19 cellular contexts compared by ENCODE assay signal in the genomic region with DNA sequence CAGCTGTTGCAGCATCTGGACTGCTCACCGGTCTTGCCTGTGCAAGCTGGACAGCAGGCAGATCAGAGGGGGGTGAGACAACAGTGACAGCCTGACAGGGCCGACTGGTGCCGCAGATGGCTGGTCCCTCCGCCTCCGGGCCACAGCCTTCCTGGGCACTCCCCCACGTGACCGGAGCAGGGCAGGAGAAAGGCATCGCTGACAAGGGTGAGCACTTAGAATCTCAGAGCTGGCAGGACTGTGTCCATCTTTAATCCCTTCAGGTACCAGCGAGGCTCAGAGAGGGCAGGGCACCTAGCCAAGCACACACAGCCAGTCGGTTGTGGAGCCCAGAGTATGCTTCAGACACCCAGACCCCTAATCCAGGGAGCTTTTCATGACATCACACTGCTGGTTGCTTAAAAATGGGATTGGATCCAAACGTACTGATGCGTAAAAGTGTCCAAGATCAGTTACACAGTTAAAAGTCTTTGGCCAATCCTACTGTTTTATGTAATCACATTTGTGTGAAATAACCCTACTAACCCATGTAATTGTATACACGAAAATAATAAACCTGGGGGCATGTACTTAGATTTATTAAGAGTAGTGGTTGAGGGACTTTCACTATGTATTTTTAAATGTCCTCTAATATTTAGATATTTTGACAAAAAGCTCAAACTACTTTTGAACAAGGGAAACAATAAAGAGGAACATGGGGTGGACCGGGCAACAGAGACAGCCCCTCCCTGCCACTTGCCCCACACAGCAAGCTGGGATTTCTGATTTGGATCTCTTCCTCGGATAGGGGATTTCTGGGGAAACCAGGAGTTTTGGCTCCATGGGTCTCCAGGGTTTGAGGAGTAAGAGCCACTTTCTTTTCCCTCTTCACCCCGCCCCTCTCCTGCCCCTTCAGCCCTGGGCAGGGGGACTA. TPM values are rescaled to one million over a fixed set of nuclear protein-coding genes. Genes with fewer than 3 reads are reported as not detected.
A peak's percentile ranks its signal among the peaks of the same experiment; 100 is the strongest.
DNase-seq lines count a peak whose midpoint lies in the region; ATAC-seq and TF ChIP-seq lines count a peak whose summit lies in the region.
"Had no signal": no experiment of that assay in that cellular context is flagged by ENCODE, and none has a peak within 500 bp of the region (broad histone marks: within the 10 kb centered on the region; RNA-seq: fewer than 3 reads in every experiment).

No MANE protein-coding gene starts in this region.

- TF ChIP-seq CTCF in hepatocyte (IDR thresholded peaks at IDR 0.05; ENCODE audit: poor library complexity) (no peak), tibial artery (IDR thresholded peaks at IDR 0.05) (no peak)

- H3K9me2 ChIP-seq in hepatocyte (replicated peaks; ENCODE audit: insufficient read depth) = no peaks in the 10 kb centered on the region

- no peaks in the 10 kb centered on the region for H4K20me1 ChIP-seq in hepatocyte (ENCODE audit: insufficient read depth, poor library complexity, severe bottlenecking)

- H3K79me2 ChIP-seq in hepatocyte = no peaks in the 10 kb centered on the region

- ATAC-seq in GM18861 (IDR thresholded peaks at IDR 0.05; ENCODE audit: unreplicated experiment) = no peak

- H3K9me3 ChIP-seq in hepatocyte (ENCODE audit: low read depth) = no peaks in the 10 kb centered on the region
- no peaks in the 10 kb centered on the region for H3K9me3 ChIP-seq in tibial artery
- H3K9me3 ChIP-seq: upper lobe of right lung had no signal

- H3K27me3 ChIP-seq in hepatocyte = peaks cover 69% of the 10 kb centered on the region
- peaks cover 0 to 60% of the 10 kb centered on the region in 2 donors for H3K27me3 ChIP-seq in tibial artery

- H3K4me2 ChIP-seq in hepatocyte = peak overlapping the region; percentile 62

- H3K4me1 ChIP-seq in hepatocyte (ENCODE audit: insufficient read depth) (no peaks in the 10 kb centered on the region), tibial artery (peaks cover 0 to 13% (median 9%) of the 10 kb centered on the region in 4 donors)

- H3K4me3 ChIP-seq in hepatocyte (no peak overlapping the region), tibial artery (no peak overlapping the region)
- H3K4me3 ChIP-seq: skin epidermis, upper lobe of right lung had no signal

- no peak overlapping the region for H2AFZ ChIP-seq in hepatocyte

- H3K27ac ChIP-seq in hepatocyte = no peak overlapping the region
- H3K27ac ChIP-seq in tibial artery = no peak overlapping the region
- H3K27ac ChIP-seq: skin epidermis, upper lobe of right lung, VCaP had no signal

- DNase-seq in NCI-H2227 (lab: John Stamatoyannopoulos, UW; ENCODE audit: unreplicated experiment) (peak; percentile 21), NCI-H2227 treated with DMSO at 0.1 percent for 48 hours (lab: John Stamatoyannopoulos, UW) (no peak), amygdala (lab: John Stamatoyannopoulos, UW) (peak in 34 of 56 donors; percentile 22 to 81 (median 57)), hepatocyte (ENCODE audit: low spot score) (no peak), putamen (ENCODE audit: low spot score) (peak; percentile 75), tibial artery (no peak), NCI-H2029 (lab: John Stamatoyannopoulos, UW) (no peak)
- DNase-seq: activated CD4-positive, alpha-beta memory T cell treated with anti-CD3 and anti-CD28 coated beads, Interleukin-2, amount 10 ng/mL, durations not matched to agents 7 days and 5 days; GF-D8; Karpas-422; upper lobe of right lung had no signal

- H3K36me3 ChIP-seq in hepatocyte (replicated peaks; ENCODE audit: insufficient read depth, low read depth) = no peaks in the 10 kb centered on the region
- no peaks in the 10 kb centered on the region for H3K36me3 ChIP-seq in tibial artery
- H3K36me3 ChIP-seq: upper lobe of right lung had no signal

- 79% methylated on average over 15 of the region's 16 CpGs for WGBS in hepatocyte (ENCODE audit: low lambda C conversion rate, missing lambda C conversion rate)

- intact Hi-C loops in tibial artery (cut with DNase I; ENCODE audit: low total_unique reads) = no loop called here

RNA-seq across cellular contexts. Expression of a gene that starts 0.8 kb away (rescaled TPM):
- 0.36 and 9.7 TPM in 2 replicates for total RNA-seq in hepatocyte
- 0.49 TPM in 1 of 2 replicates, not detected in the other for polyA plus RNA-seq in hepatocyte
- total RNA-seq: A673; activated CD4-positive, alpha-beta memory T cell treated with anti-CD3 and anti-CD28 coated beads, Interleukin-2, amount 10 ng/mL, durations not matched to agents 7 days and 5 days; activated T-helper 1 cell treated with anti-CD3 and anti-CD28 coated beads, Interleukin-12 subunit alpha, Interleukin-12 subunit beta, Interleukin-2, Interleukin-4 antibody, amounts not matched to agents 30 ng/mL and 10 ng/mL and 1 ng/mL, durations not matched to agents 14 hours and 24 hours and 36 hours; glomerular endothelial cell; kidney epithelial cell; osteoblast; upper lobe of right lung had no signal

RNA-seq across cellular contexts. Expression of a gene that starts 42.0 kb away (rescaled TPM):
- total RNA-seq in hepatocyte = 2.1 and 2.2 TPM in 2 replicates
- 1.3 TPM in 1 of 2 replicates, not detected in the other for polyA plus RNA-seq in hepatocyte

Comparison
In these comparisons a context has a peak if more than half of its experiments do, and no peak if none do; other contexts are left out.
1. DNase-seq: peak in NCI-H2227 (single experiment), amygdala (34 of 56) and putamen (single experiment); none in NCI-H2227 treated with DMSO at 0.1 percent for 48 hours (single experiment), hepatocyte (single experiment), tibial artery (0 of 2) and NCI-H2029 (single experiment).